In the genomic region with DNA sequence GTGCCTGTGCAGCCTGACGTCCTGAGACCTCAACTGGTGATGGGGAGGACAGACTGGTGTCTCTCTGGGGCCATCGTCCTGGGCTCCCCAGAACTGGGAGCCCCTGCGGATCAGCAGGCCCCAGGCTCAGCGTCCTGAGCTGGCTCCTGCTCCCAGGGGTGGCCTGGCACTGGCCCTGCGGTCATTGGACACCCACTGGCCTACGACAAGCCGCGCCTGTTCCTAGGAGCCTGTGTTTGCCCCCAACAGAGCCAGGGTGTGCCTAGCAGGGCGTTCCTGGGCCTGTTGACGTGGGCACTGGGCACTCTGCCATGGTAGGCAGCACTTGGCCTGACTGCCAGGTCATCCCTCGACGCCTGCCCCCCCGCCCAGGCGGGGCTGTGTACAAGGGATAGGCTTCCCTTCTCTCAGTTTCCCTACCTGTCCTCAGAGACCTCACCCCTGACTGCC, we compare ENCODE assay signal across 11 cellular contexts. TPM values are rescaled to one million over a fixed set of nuclear protein-coding genes. Genes with fewer than 3 reads are reported as not detected.
A peak's percentile ranks its signal among the peaks of the same experiment; 100 is the strongest.
DNase-seq lines count a peak whose midpoint lies in the region; ATAC-seq, FAIRE-seq and TF ChIP-seq lines count a peak whose summit lies in the region.
"Had no signal": no experiment of that assay in that cellular context is flagged by ENCODE, and none has a peak within 500 bp of the region (broad histone marks: within the 10 kb centered on the region; RNA-seq: fewer than 3 reads in every experiment).

No MANE protein-coding gene starts in this region.

- H3K4me3 ChIP-seq in liver (ENCODE audit: low read depth in 1 of 3, low read length in 3 of 3) (no peak overlapping the region), HepG2 (replicated peaks in 1 of 3; ENCODE audit: insufficient read depth in 1 of 3, low read depth in 2 of 3, low read length in 3 of 3) (no peak overlapping the region), mucosa of rectum (ENCODE audit: low read length in 2 of 2) (no peak overlapping the region), GM23248 (no peak overlapping the region)

- no peaks in the 10 kb centered on the region for H3K27me3 ChIP-seq in liver (ENCODE audit: control insufficient read depth in 4 of 4, insufficient read depth in 4 of 4, low read length in 3 of 4)
- no peaks in the 10 kb centered on the region for H3K27me3 ChIP-seq in HepG2 (ENCODE audit: control insufficient read depth in 1 of 2, insufficient read depth in 2 of 2, low read length in 2 of 2)
- H3K27me3 ChIP-seq in foreskin keratinocyte = no peaks in the 10 kb centered on the region
- H3K27me3 ChIP-seq in mucosa of rectum (ENCODE audit: control insufficient read depth in 2 of 2, insufficient read depth in 2 of 2, low read length in 2 of 2) = no peaks in the 10 kb centered on the region
- H3K27me3 ChIP-seq in GM23248 (replicated peaks; ENCODE audit: insufficient read depth) = no peaks in the 10 kb centered on the region

- TF ChIP-seq CTCF in liver (IDR thresholded peaks at IDR 0.05; ENCODE audit: low read depth, low read length, missing input control) (no peak), HepG2 (CRISPR knock-in tag; IDR thresholded peaks at IDR 0.05) (no peak), foreskin keratinocyte (conservative IDR thresholded peaks at IDR 0.05) (no peak)

- H3K4me1 ChIP-seq in liver (ENCODE audit: control insufficient read depth in 4 of 4, insufficient read depth in 4 of 4, low read length in 3 of 4) = peaks cover 21 to 72% (median 56%) of the 10 kb centered on the region in 4 donors
- H3K4me1 ChIP-seq in HepG2 (ENCODE audit: insufficient read depth, low read length) = peaks cover 76% of the 10 kb centered on the region
- no peaks in the 10 kb centered on the region for H3K4me1 ChIP-seq in foreskin keratinocyte
- peaks cover 20 to 23% of the 10 kb centered on the region in 2 donors for H3K4me1 ChIP-seq in mucosa of rectum (ENCODE audit: control insufficient read depth in 2 of 2, insufficient read depth in 2 of 2, low read length in 2 of 2)
- peaks cover 9% of the 10 kb centered on the region for H3K4me1 ChIP-seq in GM23248 (ENCODE audit: insufficient read depth)

- BruUV-seq in HepG2 (replicated peaks; lab: Mats Ljungman, UMichigan) = no TSS peak

- TF ChIP-seq RAD21 in liver (IDR thresholded peaks at IDR 0.05) = peak; percentile 7 to 39
- no peak for TF ChIP-seq RAD21 in HepG2 (CRISPR knock-in tag; IDR thresholded peaks at IDR 0.05)

- H4K20me1 ChIP-seq in HepG2 (ENCODE audit: insufficient read depth, low read length) = no peaks in the 10 kb centered on the region
- no peaks in the 10 kb centered on the region for H4K20me1 ChIP-seq in GM23248 (ENCODE audit: insufficient read depth)

- TF ChIP-seq EP300 in HepG2 (IDR thresholded peaks at IDR 0.05; ENCODE audit: low read depth in 2 of 2, low read length in 2 of 2) (no peak), HepG2 (CRISPR knock-in tag; IDR thresholded peaks at IDR 0.05; ENCODE audit: borderline replicate concordance) (no peak)

- H3K4me2 ChIP-seq in HepG2 (ENCODE audit: low read depth, low read length) = no peak overlapping the region
- H3K4me2 ChIP-seq in GM23248 (ENCODE audit: unreplicated experiment) = no peak overlapping the region

- no peak for TF ChIP-seq POLR2A in HepG2 (IDR thresholded peaks at IDR 0.05; ENCODE audit: insufficient read depth in 1 of 2, low read depth in 2 of 2, low read length in 2 of 2)

- POLR2A ChIA-PET in HepG2 (lab: Yijun Ruan, JAX) = interaction anchor here (7.7 kb wide), 1 partner anchor 19 kb away, joined by 68 read pairs; the partner anchor contains the start of gene SIVA1

- intact Hi-C loops in HepG2 (cut with micrococcal nuclease; ENCODE audit: unreplicated experiment) = no loop called here

- WGBS in liver = 32% methylated on average over 14 of the region's 14 CpGs
- WGBS in HepG2 (ENCODE audit: low lambda C conversion rate) = 100% methylated on average over 1 of the region's 14 CpGs
- 81 to 85% methylated on average over 12 to 14 of the region's 14 CpGs for WGBS in GM23248 (ENCODE audit: low coverage in 1 of 2, low lambda C conversion rate in 2 of 2, missing lambda C conversion rate in 2 of 2), 2 experiments

- no peak for ATAC-seq in HepG2
- peak; percentile 2 for ATAC-seq in foreskin keratinocyte

- H3K36me3 ChIP-seq in liver (ENCODE audit: control insufficient read depth in 4 of 4, insufficient read depth in 3 of 4, low read depth in 1 of 4, low read length in 3 of 4) (no peaks in the 10 kb centered on the region), HepG2 (replicated peaks in 1 of 2; ENCODE audit: control insufficient read depth in 1 of 2, insufficient read depth in 2 of 2, low read length in 2 of 2) (no peaks in the 10 kb centered on the region), mucosa of rectum (ENCODE audit: control insufficient read depth in 2 of 2, insufficient read depth in 2 of 2, low read length in 2 of 2) (no peaks in the 10 kb centered on the region), GM23248 (ENCODE audit: low read depth) (no peaks in the 10 kb centered on the region)

- no peaks in the 10 kb centered on the region for H3K79me2 ChIP-seq in HepG2 (ENCODE audit: insufficient read depth, low read length)
- no peaks in the 10 kb centered on the region for H3K79me2 ChIP-seq in GM23248 (ENCODE audit: insufficient read depth)

- no peak for FAIRE-seq in HepG2 (lab: Jason Lieb, UNC)

- H3F3A ChIP-seq in GM23248 (ENCODE audit: insufficient read depth) = no peaks in the 10 kb centered on the region; the same call in 1 of the 2 replicates

- H3K9ac ChIP-seq in liver (ENCODE audit: low read depth in 1 of 2, low read length in 2 of 2) (peak overlapping the region; percentile 49 to 53), HepG2 (ENCODE audit: insufficient read depth, low read depth, low read length) (no peak overlapping the region), mucosa of rectum (ENCODE audit: low read depth in 1 of 2, low read length in 2 of 2) (peak overlapping the region; percentile 47 to 68), GM23248 (no peak overlapping the region)

- peak overlapping the region; percentile 99 to 100 for H3K27ac ChIP-seq in liver (ENCODE audit: low read depth in 1 of 2, low read length in 2 of 2)
- H3K27ac ChIP-seq in HepG2 (ENCODE audit: extremely low read length, insufficient read depth, low read length) = no peak overlapping the region
- H3K27ac ChIP-seq in foreskin keratinocyte = no peak overlapping the region
- H3K27ac ChIP-seq in mucosa of rectum (ENCODE audit: low read depth in 2 of 2, low read length in 2 of 2) = peak overlapping the region; percentile 74 to 79
- H3K27ac ChIP-seq in GM23248 = no peak overlapping the region

- CTCF ChIA-PET in HepG2 (lab: Yijun Ruan, JAX; ENCODE audit: low intra/inter-chr PET ratio, low total read pairs) = no interaction called here

- no peaks in the 10 kb centered on the region for H3K9me2 ChIP-seq in GM23248 (ENCODE audit: insufficient read depth)

- DNase-seq in HepG2 (ENCODE audit: low spot score) (no peak), foreskin keratinocyte (peak in 1 of 2 donors; percentile 37), GM23248 (no peak), AML-193 (lab: John Stamatoyannopoulos, UW) (no peak), germinal center (ENCODE audit: low spot score) (no peak), islet precursor cell (no peak)
- DNase-seq: activated naive CD8-positive, alpha-beta T cell treated with anti-CD3 and anti-CD28 coated beads for 36 hours; cortex of kidney; midbrain had no signal

- in situ Hi-C loops in HepG2 (cut with HindIII; ENCODE audit: extremely low pct_ligation_motif_present, low pct_unique_long_range_greater_than_20kb) = no loop called here
- in situ Hi-C loops in GM23248 (cut with MboI) = no loop called here

- H2AFZ ChIP-seq in HepG2 (ENCODE audit: low read length) (no peak overlapping the region), GM23248 (no peak overlapping the region)

- H3K9me3 ChIP-seq in liver (ENCODE audit: control insufficient read depth in 4 of 4, low read length in 3 of 4) (no peaks in the 10 kb centered on the region), HepG2 (ENCODE audit: low read length) (no peaks in the 10 kb centered on the region), mucosa of rectum (ENCODE audit: control insufficient read depth in 2 of 2, low read length in 2 of 2) (no peaks in the 10 kb centered on the region), GM23248 (ENCODE audit: low read depth) (no peaks in the 10 kb centered on the region)

RNA-seq across cellular contexts. Expression of gene ADSS1, which starts 8.4 kb away (rescaled TPM):
- 10 to 100 TPM in 1 of 2 donors, 1 to 10 TPM in 1; 1.8 to 13.3 TPM for total RNA-seq in liver
- polyA plus RNA-seq in liver = 10 to 100 TPM; 11.0 to 18.8 TPM
- 0.98 and 1.0 TPM in 2 replicates for total RNA-seq in HepG2 (2016; rRNA removed; fragmentation: Illumina TruSeq; extraction: Trizol)
- 0.81 and 1.1 TPM in 2 replicates for total RNA-seq in HepG2 (2016; cell fraction: cytosol; rRNA removed; fragmentation: Illumina TruSeq; extraction: Trizol; ENCODE audit: low read depth)
- 0.56 and 1.3 TPM in 2 replicates for total RNA-seq in HepG2 (2016; cell fraction: insoluble cytoplasmic fraction; rRNA removed; fragmentation: Illumina TruSeq; extraction: Trizol)
- 1.6 and 1.9 TPM in 2 replicates for total RNA-seq in HepG2 (2016; cell fraction: membrane; rRNA removed; fragmentation: Illumina TruSeq; extraction: Trizol)
- 1.3 and 1.5 TPM in 2 replicates for total RNA-seq in HepG2 (2016; cell fraction: nucleus; rRNA removed; fragmentation: Illumina TruSeq; extraction: Trizol)
- polyA plus RNA-seq in HepG2 (2011; rRNA removed) = 36.7 and 45.2 TPM in 2 replicates
- 20.7 and 22.4 TPM in 2 replicates for polyA plus RNA-seq in HepG2 (2011; cell fraction: cytosol; rRNA removed)
- 219 and 230 TPM in 2 replicates for polyA plus RNA-seq in HepG2 (2011; cell fraction: nucleus; rRNA removed)
- polyA plus RNA-seq in HepG2 (2012) = 37.3 and 46.9 TPM in 2 replicates
- 0.70 and 1.5 TPM in 2 replicates for polyA plus RNA-seq in HepG2 (2016; cell fraction: cytosol; fragmentation: Illumina TruSeq; extraction: Trizol; ENCODE audit: low read depth)
- polyA plus RNA-seq in HepG2 (2016; cell fraction: insoluble cytoplasmic fraction; fragmentation: Illumina TruSeq; extraction: Trizol; ENCODE audit: low read depth) = 1.3 and 2.2 TPM in 2 replicates
- 1.5 and 2.0 TPM in 2 replicates for polyA plus RNA-seq in HepG2 (2016; cell fraction: membrane; fragmentation: Illumina TruSeq; extraction: Trizol; ENCODE audit: low read depth)
- 3.7 and 4.4 TPM in 2 replicates for polyA plus RNA-seq in HepG2 (2016; cell fraction: nucleus; fragmentation: Illumina TruSeq; extraction: Trizol; ENCODE audit: insufficient read depth, low read depth)
- polyA minus RNA-seq in HepG2 (2011; rRNA and poly(A)+ RNA removed; ENCODE audit: low replicate concordance) = 12.3 and 14.1 TPM in 2 replicates
- polyA minus RNA-seq in HepG2 (2011; cell fraction: cytosol; rRNA and poly(A)+ RNA removed) = 6.8 and 7.6 TPM in 2 replicates
- 30.6 and 31.2 TPM in 2 replicates for polyA minus RNA-seq in HepG2 (2011; cell fraction: nucleus; rRNA and poly(A)+ RNA removed)
- total RNA-seq in foreskin keratinocyte = 0.63 and 1.2 TPM in 2 replicates
- polyA plus RNA-seq in foreskin keratinocyte = 0.43 and 1.1 TPM in 2 replicates
- total RNA-seq in GM23248 (2014; rRNA removed; shearing (Covaris generic)) = 3.7 and 4.7 TPM in 2 replicates
- polyA plus RNA-seq in GM23248 (2016; fragmentation: Nextera tagmentation; extraction: Ambion mirVana) = 6.6 and 7.1 TPM in 2 replicates

RNA-seq across cellular contexts. Expression of gene SIVA1, which starts 20.6 kb away (rescaled TPM):
- 10 to 100 TPM; 67.4 to 90.4 TPM for total RNA-seq in liver
- polyA plus RNA-seq in liver = 100 to 1,000 TPM; 109 to 115 TPM
- total RNA-seq in HepG2 (2016; rRNA removed; fragmentation: Illumina TruSeq; extraction: Trizol) = 153 and 186 TPM in 2 replicates
- 171 and 229 TPM in 2 replicates for total RNA-seq in HepG2 (2016; cell fraction: cytosol; rRNA removed; fragmentation: Illumina TruSeq; extraction: Trizol; ENCODE audit: low read depth)
- 166 and 191 TPM in 2 replicates for total RNA-seq in HepG2 (2016; cell fraction: insoluble cytoplasmic fraction; rRNA removed; fragmentation: Illumina TruSeq; extraction: Trizol)
- total RNA-seq in HepG2 (2016; cell fraction: membrane; rRNA removed; fragmentation: Illumina TruSeq; extraction: Trizol) = 186 and 219 TPM in 2 replicates
- 86.2 and 101 TPM in 2 replicates for total RNA-seq in HepG2 (2016; cell fraction: nucleus; rRNA removed; fragmentation: Illumina TruSeq; extraction: Trizol)
- 123 and 142 TPM in 2 replicates for polyA plus RNA-seq in HepG2 (2011; rRNA removed)
- 108 and 239 TPM in 2 replicates for polyA plus RNA-seq in HepG2 (2011; cell fraction: cytosol; rRNA removed)
- polyA plus RNA-seq in HepG2 (2011; cell fraction: nucleus; rRNA removed) = 125 and 162 TPM in 2 replicates
- polyA plus RNA-seq in HepG2 (2012) = 61.3 and 68.1 TPM in 2 replicates
- 162 and 202 TPM in 2 replicates for polyA plus RNA-seq in HepG2 (2016; cell fraction: cytosol; fragmentation: Illumina TruSeq; extraction: Trizol; ENCODE audit: low read depth)
- polyA plus RNA-seq in HepG2 (2016; cell fraction: insoluble cytoplasmic fraction; fragmentation: Illumina TruSeq; extraction: Trizol; ENCODE audit: low read depth) = 128 and 130 TPM in 2 replicates
- 134 and 168 TPM in 2 replicates for polyA plus RNA-seq in HepG2 (2016; cell fraction: membrane; fragmentation: Illumina TruSeq; extraction: Trizol; ENCODE audit: low read depth)
- polyA plus RNA-seq in HepG2 (2016; cell fraction: nucleus; fragmentation: Illumina TruSeq; extraction: Trizol; ENCODE audit: insufficient read depth, low read depth) = 129 and 133 TPM in 2 replicates
- polyA minus RNA-seq in HepG2 (2011; rRNA and poly(A)+ RNA removed; ENCODE audit: low replicate concordance) = 49.5 and 64.5 TPM in 2 replicates
- 22.7 and 31.5 TPM in 2 replicates for polyA minus RNA-seq in HepG2 (2011; cell fraction: cytosol; rRNA and poly(A)+ RNA removed)
- polyA minus RNA-seq in HepG2 (2011; cell fraction: nucleus; rRNA and poly(A)+ RNA removed) = 17.3 and 18.4 TPM in 2 replicates
- 110 and 114 TPM in 2 replicates for total RNA-seq in foreskin keratinocyte
- polyA plus RNA-seq in foreskin keratinocyte = 182 and 190 TPM in 2 replicates
- total RNA-seq in GM23248 (2014; rRNA removed; shearing (Covaris generic)) = 148 and 174 TPM in 2 replicates
- polyA plus RNA-seq in GM23248 (2016; fragmentation: Nextera tagmentation; extraction: Ambion mirVana) = 132 and 141 TPM in 2 replicates

RNA-seq across cellular contexts. Expression of gene INF2, which starts 43.0 kb away (rescaled TPM):
- 10 to 100 TPM; 13.1 to 35.8 TPM for total RNA-seq in liver
- 10 to 100 TPM; 15.1 to 51.6 TPM for polyA plus RNA-seq in liver
- 16.4 and 18.1 TPM in 2 replicates for total RNA-seq in HepG2 (2016; rRNA removed; fragmentation: Illumina TruSeq; extraction: Trizol)
- total RNA-seq in HepG2 (2016; cell fraction: cytosol; rRNA removed; fragmentation: Illumina TruSeq; extraction: Trizol; ENCODE audit: low read depth) = 11.2 and 14.6 TPM in 2 replicates
- 17.0 and 18.3 TPM in 2 replicates for total RNA-seq in HepG2 (2016; cell fraction: insoluble cytoplasmic fraction; rRNA removed; fragmentation: Illumina TruSeq; extraction: Trizol)
- total RNA-seq in HepG2 (2016; cell fraction: membrane; rRNA removed; fragmentation: Illumina TruSeq; extraction: Trizol) = 23.4 and 24.7 TPM in 2 replicates
- 17.7 and 25.0 TPM in 2 replicates for total RNA-seq in HepG2 (2016; cell fraction: nucleus; rRNA removed; fragmentation: Illumina TruSeq; extraction: Trizol)
- polyA plus RNA-seq in HepG2 (2011; rRNA removed) = 26.4 and 33.4 TPM in 2 replicates
- polyA plus RNA-seq in HepG2 (2011; cell fraction: cytosol; rRNA removed) = 14.8 and 26.4 TPM in 2 replicates
- 229 and 296 TPM in 2 replicates for polyA plus RNA-seq in HepG2 (2011; cell fraction: nucleus; rRNA removed)
- polyA plus RNA-seq in HepG2 (2012) = 28.4 and 33.9 TPM in 2 replicates
- polyA plus RNA-seq in HepG2 (2016; cell fraction: cytosol; fragmentation: Illumina TruSeq; extraction: Trizol; ENCODE audit: low read depth) = 13.6 and 14.2 TPM in 2 replicates
- polyA plus RNA-seq in HepG2 (2016; cell fraction: insoluble cytoplasmic fraction; fragmentation: Illumina TruSeq; extraction: Trizol; ENCODE audit: low read depth) = 20.2 and 25.5 TPM in 2 replicates
- polyA plus RNA-seq in HepG2 (2016; cell fraction: membrane; fragmentation: Illumina TruSeq; extraction: Trizol; ENCODE audit: low read depth) = 17.5 and 20.7 TPM in 2 replicates
- polyA plus RNA-seq in HepG2 (2016; cell fraction: nucleus; fragmentation: Illumina TruSeq; extraction: Trizol; ENCODE audit: insufficient read depth, low read depth) = 61.5 and 67.7 TPM in 2 replicates
- polyA minus RNA-seq in HepG2 (2011; rRNA and poly(A)+ RNA removed; ENCODE audit: low replicate concordance) = 34.0 and 46.7 TPM in 2 replicates
- 23.8 and 25.1 TPM in 2 replicates for polyA minus RNA-seq in HepG2 (2011; cell fraction: cytosol; rRNA and poly(A)+ RNA removed)
- polyA minus RNA-seq in HepG2 (2011; cell fraction: nucleus; rRNA and poly(A)+ RNA removed) = 29.2 and 32.3 TPM in 2 replicates
- 82.1 and 94.5 TPM in 2 replicates for total RNA-seq in foreskin keratinocyte
- 88.3 and 101 TPM in 2 replicates for polyA plus RNA-seq in foreskin keratinocyte
- total RNA-seq in GM23248 (2014; rRNA removed; shearing (Covaris generic)) = 53.3 and 62.1 TPM in 2 replicates
- 23.0 and 24.2 TPM in 2 replicates for polyA plus RNA-seq in GM23248 (2016; fragmentation: Nextera tagmentation; extraction: Ambion mirVana)

Comparison
In these comparisons a context has a peak if more than half of its experiments do, and no peak if none do; other contexts are left out.
1. H3K27ac ChIP-seq: peak in liver (2 of 2) and mucosa of rectum (2 of 2); none in HepG2 (single experiment), foreskin keratinocyte (single experiment) and GM23248 (single experiment).
2. H3K9ac ChIP-seq: peak in liver (2 of 2) and mucosa of rectum (2 of 2); none in HepG2 (single experiment) and GM23248 (single experiment).